ENCODE assay signal across 8 cellular contexts in the genomic region with DNA sequence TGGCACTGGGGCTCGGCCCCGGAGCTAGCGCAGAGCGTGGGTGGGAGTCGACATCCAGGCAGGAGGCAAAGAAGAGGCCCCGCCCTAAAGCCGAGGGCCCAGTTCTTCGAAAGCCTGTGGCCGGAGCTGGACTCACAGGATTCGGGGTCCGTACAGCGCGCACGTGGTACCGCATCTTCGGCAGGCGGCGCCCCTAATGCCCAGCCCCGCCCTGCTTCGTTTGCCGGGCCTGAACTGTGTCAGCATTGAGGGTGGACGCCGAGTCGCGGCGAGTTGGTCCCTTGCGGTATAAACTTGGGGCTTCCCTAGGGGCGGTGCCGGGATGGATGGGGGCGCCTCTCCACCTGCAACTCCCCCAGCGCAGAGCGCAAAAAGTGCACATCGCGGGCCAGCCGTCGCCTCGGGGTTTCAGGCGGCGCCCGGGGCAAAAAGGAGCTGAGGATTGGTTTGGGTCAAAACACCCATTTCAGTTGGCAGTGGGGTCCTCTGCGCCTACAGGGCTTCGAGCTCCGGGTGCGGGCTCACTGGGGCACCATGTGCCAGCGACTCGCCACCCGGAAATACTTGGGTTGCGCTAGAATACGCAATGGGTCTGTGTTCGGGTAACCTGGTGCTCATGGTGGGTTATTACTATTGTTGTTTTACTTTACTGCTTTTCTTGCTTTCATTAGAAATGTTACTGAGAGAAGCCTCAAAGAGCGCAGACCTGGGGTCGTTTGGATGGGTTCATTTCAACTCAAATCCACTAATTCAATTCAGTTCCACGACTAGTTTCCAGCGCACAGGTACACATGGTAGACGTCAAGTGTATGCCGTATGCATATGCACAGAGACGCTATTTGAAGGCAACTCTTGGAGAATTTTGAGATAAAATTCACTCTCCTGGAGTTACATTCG. TPM values are rescaled to one million over a fixed set of nuclear protein-coding genes. Genes with fewer than 3 reads are reported as not detected.
DNase-seq lines count a peak whose midpoint lies in the region; ATAC-seq and FAIRE-seq lines count a peak whose summit lies in the region.

No MANE protein-coding gene starts in this region.

- no peak for ATAC-seq in esophagus mucosa

- H3K23ac ChIP-seq in neuronal stem cell (ENCODE audit: low read depth, low read length, poor library complexity), result peak overlapping the region; percentile 6

- peak overlapping the region; percentile 96 for H3K4me2 ChIP-seq in neuronal stem cell (ENCODE audit: insufficient read depth, low read length, poor library complexity, severe bottlenecking)

- peak overlapping the region; percentile 14 for H2AK5ac ChIP-seq in neuronal stem cell (ENCODE audit: low read depth, low read length)

- H3K4me1 ChIP-seq in HUES48 (ENCODE audit: control insufficient read depth, insufficient read depth, low read length) (peaks cover 29% of the 10 kb centered on the region), duodenal mucosa (ENCODE audit: control insufficient read depth in 1 of 2, insufficient read depth in 2 of 2, low read length in 2 of 2) (peaks cover 14 to 31% of the 10 kb centered on the region in 2 donors), neuronal stem cell (ENCODE audit: control insufficient read depth in 2 of 2, insufficient read depth in 1 of 2, low read depth in 1 of 2, low read length in 2 of 2) (peaks cover 18 to 20% of the 10 kb centered on the region in 2 donors), small intestine (ENCODE audit: control insufficient read depth in 2 of 2, insufficient read depth in 1 of 2, low read depth in 1 of 2, low read length in 1 of 2) (peaks cover 0 to 12% of the 10 kb centered on the region in 2 donors)

- H2BK5ac ChIP-seq in neuronal stem cell (ENCODE audit: low read length), result no peak overlapping the region

- no CpG with 5 or more reads among the region's 58 CpGs for WGBS in neuronal stem cell (ENCODE audit: extremely low coverage in 2 of 2, insufficient read length in 2 of 2, insufficient replicate concordance in 1 of 2), 2 donors
- 5 to 11% (median 10%) methylated on average over 56 to 58 of the region's 58 CpGs for WGBS in small intestine, 3 donors

- no peak overlapping the region for H3K4ac ChIP-seq in neuronal stem cell (ENCODE audit: low read length)

- H4K8ac ChIP-seq in neuronal stem cell (ENCODE audit: low read depth, low read length), result no peak overlapping the region

- H3K14ac ChIP-seq in neuronal stem cell (ENCODE audit: low read length), result no peak overlapping the region

- H3K9ac ChIP-seq in HUES48 (ENCODE audit: low read depth, low read length) (no peak overlapping the region), duodenal mucosa (ENCODE audit: low read depth in 1 of 2, low read length in 2 of 2) (no peak overlapping the region), neuronal stem cell (ENCODE audit: low read depth, low read length, poor library complexity) (peak overlapping the region; percentile 3)

- no peak overlapping the region for H2AFZ ChIP-seq in neuronal stem cell (ENCODE audit: low read length)

- H3K4me3 ChIP-seq in HUES48 (ENCODE audit: low read depth, low read length), result peak overlapping the region; percentile 58
- peak overlapping the region; percentile 81 to 84 for H3K4me3 ChIP-seq in duodenal mucosa (ENCODE audit: low read depth in 1 of 2, low read length in 2 of 2)
- peak overlapping the region in 1 of 2 donors; percentile 39 for H3K4me3 ChIP-seq in neuronal stem cell (ENCODE audit: low read length in 2 of 2)
- peak overlapping the region in 1 of 2 donors; percentile 41 for H3K4me3 ChIP-seq in small intestine (ENCODE audit: low read depth in 1 of 2, low read length in 2 of 2)

- peak overlapping the region; percentile 27 for H3K18ac ChIP-seq in neuronal stem cell (ENCODE audit: low read length)

- FAIRE-seq in small intestine (lab: Jason Lieb, UNC), result no peak

- no peaks in the 10 kb centered on the region for H3K79me1 ChIP-seq in neuronal stem cell (ENCODE audit: low read depth, low read length)

- H3K27me3 ChIP-seq in HUES48 (ENCODE audit: control insufficient read depth, insufficient read depth, low read length) (peaks cover 94% of the 10 kb centered on the region), duodenal mucosa (ENCODE audit: control insufficient read depth in 1 of 2, insufficient read depth in 2 of 2, low read length in 2 of 2) (peaks cover 75 to 86% of the 10 kb centered on the region in 2 donors), neuronal stem cell (ENCODE audit: control insufficient read depth in 3 of 3, insufficient read depth in 3 of 3, low read depth in 1 of 3, low read length in 3 of 3) (peaks cover 0 to 73% (median 26%) of the 10 kb centered on the region in 3 experiments), small intestine (ENCODE audit: control insufficient read depth in 2 of 2, insufficient read depth in 2 of 2, low read length in 2 of 2) (peaks cover 5 to 58% of the 10 kb centered on the region in 2 donors)

- no peak overlapping the region for H4K91ac ChIP-seq in neuronal stem cell (ENCODE audit: low read depth, low read length, poor library complexity)

- no peak overlapping the region for H2BK120ac ChIP-seq in neuronal stem cell (ENCODE audit: low read depth, low read length)

- no peak overlapping the region for H2BK15ac ChIP-seq in neuronal stem cell (ENCODE audit: low read length)

- H2BK12ac ChIP-seq in neuronal stem cell (ENCODE audit: low read length), result no peak overlapping the region

- H3K36me3 ChIP-seq in HUES48 (ENCODE audit: control insufficient read depth, insufficient read depth, low read length) (no peaks in the 10 kb centered on the region), duodenal mucosa (ENCODE audit: control insufficient read depth in 1 of 2, insufficient read depth in 2 of 2, low read length in 2 of 2) (no peaks in the 10 kb centered on the region), neuronal stem cell (replicated peaks in 1 of 2; ENCODE audit: control insufficient read depth in 2 of 2, insufficient read depth in 2 of 2, low read length in 2 of 2) (no peaks in the 10 kb centered on the region), small intestine (ENCODE audit: control insufficient read depth in 2 of 2, insufficient read depth in 2 of 2, low read length in 2 of 2) (no peaks in the 10 kb centered on the region)

- intact Hi-C loops in posterior cingulate gyrus (cut with DNase I), result no loop called here

- H3K27ac ChIP-seq in HUES48 (ENCODE audit: low read depth, low read length), result no peak overlapping the region
- no peak overlapping the region for H3K27ac ChIP-seq in duodenal mucosa (ENCODE audit: low read depth, low read length)
- no peak overlapping the region for H3K27ac ChIP-seq in neuronal stem cell (replicated peaks; ENCODE audit: low read length)
- H3K27ac ChIP-seq in small intestine (ENCODE audit: low read depth in 1 of 2, low read length in 1 of 2), result peak overlapping the region in 1 of 2 donors; percentile 57

- H3K9me3 ChIP-seq in HUES48 (ENCODE audit: control insufficient read depth, insufficient read depth, low read length) (no peaks in the 10 kb centered on the region), duodenal mucosa (ENCODE audit: control insufficient read depth in 1 of 2, low read length in 2 of 2) (no peaks in the 10 kb centered on the region), neuronal stem cell (replicated peaks in 1 of 2; ENCODE audit: control insufficient read depth in 2 of 2, insufficient read depth in 1 of 2, low read depth in 1 of 2, low read length in 2 of 2) (peaks cover 0 to 5% of the 10 kb centered on the region in 2 donors), small intestine (ENCODE audit: control insufficient read depth, low read depth) (no peaks in the 10 kb centered on the region)

- DNase-seq in Daoy (ENCODE audit: low read depth) (peak; percentile 63), neuronal stem cell (ENCODE audit: low spot score) (no peak), GDM1 (lab: John Stamatoyannopoulos, UW) (no peak), posterior cingulate gyrus (no peak), small intestine (no peak)

RNA-seq across cellular contexts. Expression of a gene that starts 3.9 kb away (rescaled TPM):
- under 0.01 and 0.17 TPM in 2 replicates for total RNA-seq in Daoy (2014; rRNA removed; shearing (Covaris generic))
- not detected for polyA plus RNA-seq in neuronal stem cell (2013, experiment 1 of 2)
- under 0.01 TPM for polyA plus RNA-seq in neuronal stem cell (2013, experiment 2 of 2)
- 0.44 TPM for total RNA-seq in esophagus mucosa
- 1 to 10 TPM in 1 of 3 donors, under 1 TPM in 1, not detected in 1; under 0.01 to 1.1 TPM for polyA plus RNA-seq in small intestine
